Comparison of ENCODE assay signal across 14 cellular contexts in genomic region chr1:194466706-194467105, GRCh38.
A peak's percentile ranks its signal among the peaks of the same experiment; 100 is the strongest.
DNase-seq lines count a peak whose midpoint lies in the region; FAIRE-seq and TF ChIP-seq lines count a peak whose summit lies in the region.
"Had no signal": no experiment of that assay in that cellular context is flagged by ENCODE, and none has a peak within 500 bp of the region (broad histone marks: within the 10 kb centered on the region; RNA-seq: fewer than 3 reads in every experiment).

No MANE protein-coding gene starts in this region.

- DNase-seq in DMS114 treated with DMSO at 0.1 percent for 48 hours (lab: John Stamatoyannopoulos, UW; ENCODE audit: unreplicated experiment) (peak; percentile 5), bronchial epithelial cell (ENCODE audit: low read depth) (no peak), midbrain (lab: John Stamatoyannopoulos, UW) (peak; percentile 42), HAP-1 (ENCODE audit: low spot score in 2 of 2) (no peak), NCI-H1417 treated with DMSO at 0.1 percent for 48 hours (lab: John Stamatoyannopoulos, UW) (no peak), ACHN (no peak)
- DNase-seq: activated CD8-positive, alpha-beta memory T cell treated with anti-CD3 and anti-CD28 coated beads, Interleukin-2, amount 50 U/mL, for 4 hours; amniotic stem cell; immature natural killer cell; naive thymus-derived CD8-positive, alpha-beta T cell; NCI-H1092 treated with DMSO at 0.1 percent for 48 hours; spleen; T-helper 17 cell had no signal

- H3K4me1 ChIP-seq in HAP-1 = no peaks in the 10 kb centered on the region
- H3K4me1 ChIP-seq: spleen had no signal

- no peak for FAIRE-seq in bronchial epithelial cell (lab: Jason Lieb, UNC)

- no peaks in the 10 kb centered on the region for H3K36me3 ChIP-seq in bronchial epithelial cell (ENCODE audit: control insufficient read depth, insufficient read depth, low read length)
- no peaks in the 10 kb centered on the region for H3K36me3 ChIP-seq in HAP-1 (replicated peaks)
- H3K36me3 ChIP-seq: spleen had no signal

- no peaks in the 10 kb centered on the region for H3K9me3 ChIP-seq in HAP-1
- H3K9me3 ChIP-seq: spleen had no signal

- in situ Hi-C loops in HAP-1 (cut with MboI; ENCODE audit: low sequenced_read_pairs) = no loop called here
- in situ Hi-C loops in ACHN (cut with HindIII; ENCODE audit: low pct_ligation_motif_present, low pct_unique_long_range_greater_than_20kb, low sequenced_read_pairs) = no loop called here

- no peak overlapping the region for H3K4me3 ChIP-seq in bronchial epithelial cell (ENCODE audit: low read depth, low read length)
- no peak overlapping the region for H3K4me3 ChIP-seq in HAP-1
- H3K4me3 ChIP-seq: spleen had no signal

- TF ChIP-seq CTCF in LNCAP (IDR thresholded peaks at IDR 0.05) (peak; percentile 44), bronchial epithelial cell (IDR thresholded peaks at IDR 0.05; ENCODE audit: insufficient read depth, low read length, severe bottlenecking) (peak; percentile 2)

- H3K27me3 ChIP-seq in bronchial epithelial cell (ENCODE audit: control insufficient read depth, insufficient read depth, low read length) (no peaks in the 10 kb centered on the region), HAP-1 (ENCODE audit: low read depth) (no peaks in the 10 kb centered on the region)
- H3K27me3 ChIP-seq: spleen had no signal

Comparison
In these comparisons a context has a peak if more than half of its experiments do, and no peak if none do; other contexts are left out.
1. DNase-seq: peak in DMS114 treated with DMSO at 0.1 percent for 48 hours (single experiment) and midbrain (single experiment); none in bronchial epithelial cell (single experiment), HAP-1 (0 of 2), NCI-H1417 treated with DMSO at 0.1 percent for 48 hours (single experiment) and ACHN (single experiment).